In genomic region chr17:66540131-66540781, GRCh38 we compare ENCODE assay signal across 8 cellular contexts.
DNase-seq lines count a peak whose midpoint lies in the region; ATAC-seq lines count a peak whose summit lies in the region.

No MANE protein-coding gene starts in this region.

- peak overlapping the region in 19 of 21 experiments; percentile 14 to 83 (median 59) for H3K27ac ChIP-seq in skin epidermis

- no peaks in the 10 kb centered on the region; the same call in 1 of the 2 replicates for H3K4me1 ChIP-seq in HAP-1

- in situ Hi-C loops in HAP-1 (cut with MboI; ENCODE audit: low sequenced_read_pairs), result no loop called here

- H3K27me3 ChIP-seq in HAP-1 (ENCODE audit: low read depth), result no peaks in the 10 kb centered on the region

- DNase-seq in HCEC 1CT (peak; percentile 88), amygdala (lab: John Stamatoyannopoulos, UW) (peak in 55 of 56 donors; percentile 26 to 95 (median 86)), hippocampal formation (lab: John Stamatoyannopoulos, UW) (peak; percentile 89 to 99), HAP-1 (ENCODE audit: low spot score in 2 of 2) (no peak)

- no peak overlapping the region for H3K4me3 ChIP-seq in skin epidermis
- no peak overlapping the region for H3K4me3 ChIP-seq in HAP-1

- H3K36me3 ChIP-seq in HAP-1 (replicated peaks), result no peaks in the 10 kb centered on the region

- ATAC-seq in GM19452 (IDR thresholded peaks at IDR 0.05; ENCODE audit: unreplicated experiment), result no peak
- ATAC-seq in HG02759 (IDR thresholded peaks at IDR 0.05; ENCODE audit: unreplicated experiment), result no peak
- no peak for ATAC-seq in HG03025 (IDR thresholded peaks at IDR 0.05; ENCODE audit: low FRiP score, unreplicated experiment)

- no peaks in the 10 kb centered on the region for H3K9me3 ChIP-seq in HAP-1

Comparison
In these comparisons a context has a peak if more than half of its experiments do, and no peak if none do; other contexts are left out.
1. DNase-seq: peak in HCEC 1CT (single experiment), amygdala (55 of 56) and hippocampal formation (2 of 2); none in HAP-1 (0 of 2).